In the genomic region with DNA sequence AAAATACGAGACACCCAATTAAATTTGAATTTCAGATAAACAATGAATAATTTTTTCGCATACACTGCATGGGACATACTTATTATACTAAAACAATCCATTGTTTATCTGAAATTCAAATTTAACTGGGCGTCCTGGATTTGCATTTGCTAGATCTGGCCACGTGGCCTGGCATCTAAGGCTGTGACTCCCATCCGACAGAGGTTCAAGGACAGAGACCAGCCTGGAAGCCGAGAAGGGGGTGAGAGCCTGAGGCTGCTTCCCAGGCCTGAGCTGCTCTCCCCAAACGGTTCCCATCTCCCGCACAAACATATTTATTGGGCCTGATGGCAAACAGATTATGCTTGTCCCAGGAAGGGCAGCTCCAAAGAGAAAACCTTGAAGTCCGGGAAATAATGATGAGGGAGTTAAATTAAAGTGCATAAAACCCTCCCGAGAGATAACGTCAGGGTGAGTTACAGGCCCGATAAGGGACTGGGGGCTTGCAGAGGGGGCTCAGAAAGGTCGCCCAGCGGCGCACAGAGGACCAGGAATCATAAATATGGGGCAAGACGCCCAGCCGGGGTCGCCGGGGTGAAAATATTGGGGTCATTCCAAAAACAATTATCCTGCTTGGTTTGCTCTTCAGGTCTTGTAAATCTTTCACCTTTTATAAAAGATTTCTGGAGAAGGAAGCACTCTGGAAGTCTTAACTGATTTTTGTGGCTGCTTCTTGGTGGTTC, we compare ENCODE assay signal across 15 cellular contexts.
"Had no signal": no experiment of that assay in that cellular context is flagged by ENCODE, and none has a peak within 500 bp of the region (broad histone marks: within the 10 kb centered on the region; RNA-seq: fewer than 3 reads in every experiment).

No MANE protein-coding gene starts in this region.

- FAIRE-seq: colon, small intestine had no signal

- ATAC-seq: left lung; stimulated activated memory B cell treated with anti-CD40 and anti-IgM and Interleukin-4, amounts not matched to agents 10 μg/mL and 1 μg/mL and 100 μg/mL, for 72 hours had no signal

- H3K36me3 ChIP-seq: left lung, neutrophil, right atrium auricular region, transverse colon had no signal

- H3K4me3 ChIP-seq: left lung, right atrium auricular region, transverse colon had no signal

- H3K27me3 ChIP-seq: left lung, neutrophil, right atrium auricular region, transverse colon had no signal

- H3K4me1 ChIP-seq: left lung, right atrium auricular region had no signal

- H3K27ac Mint-ChIP-seq: activated B cell treated with CpG ODN at 0.5 μM for 24 hours; activated CD4-positive, alpha-beta T cell treated with anti-CD3 and anti-CD28 coated beads, Interleukin-2, amount 10 ng/mL, durations not matched to agents 7 days and 5 days; activated naive CD4-positive, alpha-beta T cell treated with anti-CD3 and anti-CD28 coated beads, Interleukin-2, amount 10 ng/mL, durations not matched to agents 7 days and 5 days; activated T-helper 2 cell treated with anti-CD3 and anti-CD28 coated beads, Interferon-gamma antibody, Interleukin-2, Interleukin-4, amounts not matched to agents 10 μg/mL and 5 μg/mL and 100 μg/mL, durations not matched to agents 14 hours and 24 hours and 36 hours; stimulated activated memory B cell treated with anti-CD40 and anti-IgM and Interleukin-4, amounts not matched to agents 10 μg/mL and 1 μg/mL and 100 μg/mL, for 72 hours; T-helper 1 cell treated with Interleukin-12 subunit alpha and Interleukin-12 subunit beta and Interleukin-4 antibody, amounts not matched to agents 30 μg/mL and 1 μg/mL, for 36 hours had no signal

- H3K9me3 Mint-ChIP-seq: activated B cell treated with CpG ODN at 0.5 μM for 24 hours; activated CD4-positive, alpha-beta T cell treated with anti-CD3 and anti-CD28 coated beads, Interleukin-2, amount 10 ng/mL, durations not matched to agents 7 days and 5 days; activated naive CD4-positive, alpha-beta T cell treated with anti-CD3 and anti-CD28 coated beads, Interleukin-2, amount 10 ng/mL, durations not matched to agents 7 days and 5 days; activated T-helper 2 cell treated with anti-CD3 and anti-CD28 coated beads, Interferon-gamma antibody, Interleukin-2, Interleukin-4, amounts not matched to agents 10 μg/mL and 5 μg/mL and 100 μg/mL, durations not matched to agents 14 hours and 24 hours and 36 hours; stimulated activated memory B cell treated with anti-CD40 and anti-IgM and Interleukin-4, amounts not matched to agents 10 μg/mL and 1 μg/mL and 100 μg/mL, for 72 hours; T-helper 1 cell treated with Interleukin-12 subunit alpha and Interleukin-12 subunit beta and Interleukin-4 antibody, amounts not matched to agents 30 μg/mL and 1 μg/mL, for 36 hours had no signal

- H3K4me1 Mint-ChIP-seq: activated B cell treated with CpG ODN at 0.5 μM for 24 hours; activated CD4-positive, alpha-beta T cell treated with anti-CD3 and anti-CD28 coated beads, Interleukin-2, amount 10 ng/mL, durations not matched to agents 7 days and 5 days; activated naive CD4-positive, alpha-beta T cell treated with anti-CD3 and anti-CD28 coated beads, Interleukin-2, amount 10 ng/mL, durations not matched to agents 7 days and 5 days; stimulated activated memory B cell treated with anti-CD40 and anti-IgM and Interleukin-4, amounts not matched to agents 10 μg/mL and 1 μg/mL and 100 μg/mL, for 72 hours had no signal

- DNase-seq: activated B cell treated with CpG ODN at 0.5 μM for 24 hours; activated CD4-positive, alpha-beta T cell treated with anti-CD3 and anti-CD28 coated beads, Interleukin-2, amount 10 ng/mL, durations not matched to agents 7 days and 5 days; activated naive CD4-positive, alpha-beta T cell treated with anti-CD3 and anti-CD28 coated beads, Interleukin-2, amount 10 ng/mL, durations not matched to agents 7 days and 5 days; foreskin melanocyte; head of caudate nucleus; islet precursor cell; small intestine; transverse colon had no signal

- H3K27ac ChIP-seq: left lung, neutrophil, right atrium auricular region had no signal

- H3K4me3 Mint-ChIP-seq: activated B cell treated with CpG ODN at 0.5 μM for 24 hours; activated CD4-positive, alpha-beta T cell treated with anti-CD3 and anti-CD28 coated beads, Interleukin-2, amount 10 ng/mL, durations not matched to agents 7 days and 5 days; activated naive CD4-positive, alpha-beta T cell treated with anti-CD3 and anti-CD28 coated beads, Interleukin-2, amount 10 ng/mL, durations not matched to agents 7 days and 5 days; stimulated activated memory B cell treated with anti-CD40 and anti-IgM and Interleukin-4, amounts not matched to agents 10 μg/mL and 1 μg/mL and 100 μg/mL, for 72 hours; T-helper 1 cell treated with Interleukin-12 subunit alpha and Interleukin-12 subunit beta and Interleukin-4 antibody, amounts not matched to agents 30 μg/mL and 1 μg/mL, for 36 hours had no signal

- H3K27me3 Mint-ChIP-seq: activated B cell treated with CpG ODN at 0.5 μM for 24 hours; activated naive CD4-positive, alpha-beta T cell treated with anti-CD3 and anti-CD28 coated beads, Interleukin-2, amount 10 ng/mL, durations not matched to agents 7 days and 5 days; stimulated activated memory B cell treated with anti-CD40 and anti-IgM and Interleukin-4, amounts not matched to agents 10 μg/mL and 1 μg/mL and 100 μg/mL, for 72 hours had no signal

- H3K36me3 Mint-ChIP-seq: activated naive CD4-positive, alpha-beta T cell treated with anti-CD3 and anti-CD28 coated beads, Interleukin-2, amount 10 ng/mL, durations not matched to agents 7 days and 5 days; stimulated activated memory B cell treated with anti-CD40 and anti-IgM and Interleukin-4, amounts not matched to agents 10 μg/mL and 1 μg/mL and 100 μg/mL, for 72 hours had no signal

- H3K9me3 ChIP-seq: left lung, neutrophil, right atrium auricular region, transverse colon had no signal
